In genomic region chr3:196774191-196774820, GRCh38 we compare ENCODE assay signal across 13 cellular contexts. TPM values are rescaled to one million over a fixed set of nuclear protein-coding genes. Genes with fewer than 3 reads are reported as not detected.
A peak's percentile ranks its signal among the peaks of the same experiment; 100 is the strongest.
DNase-seq lines count a peak whose midpoint lies in the region; ATAC-seq, FAIRE-seq and TF ChIP-seq lines count a peak whose summit lies in the region.
"Had no signal": no experiment of that assay in that cellular context is flagged by ENCODE, and none has a peak within 500 bp of the region (broad histone marks: within the 10 kb centered on the region; RNA-seq: fewer than 3 reads in every experiment).

No MANE protein-coding gene starts in this region.

- ATAC-seq in CD4-positive, CD25-positive, alpha-beta regulatory T cell (ENCODE audit: low read depth in 2 of 2): peak in 1 of 2 donors; percentile 18
- ATAC-seq in mucosa of descending colon: peak; percentile 76
- ATAC-seq: sciatic nerve; stimulated activated naive CD8-positive, alpha-beta T cell treated with anti-CD3 and anti-CD28 coated beads, Interleukin-15, amount 100 ng/mL, for 72 hours had no signal

- H3K4me1 Mint-ChIP-seq in CD4-positive, CD25-positive, alpha-beta regulatory T cell: peaks cover 60 to 91% (median 74%) of the 10 kb centered on the region in 4 donors

- peak overlapping the region; percentile 41 to 77 (median 50) for H3K27ac Mint-ChIP-seq in CD4-positive, CD25-positive, alpha-beta regulatory T cell

- FAIRE-seq in GM19239 (lab: Jason Lieb, UNC): no peak

- H3K27ac ChIP-seq in CD4-positive, CD25-positive, alpha-beta regulatory T cell (ENCODE audit: insufficient read depth, low read length, poor library complexity, severe bottlenecking): peak overlapping the region; percentile 36
- peak overlapping the region; percentile 95 for H3K27ac ChIP-seq in caudate nucleus (ENCODE audit: low read depth, low read length)

- H3K27me3 Mint-ChIP-seq in CD4-positive, CD25-positive, alpha-beta regulatory T cell: no peaks in the 10 kb centered on the region
- H3K27me3 Mint-ChIP-seq: stimulated activated naive CD8-positive, alpha-beta T cell treated with anti-CD3 and anti-CD28 coated beads, Interleukin-15, amount 100 ng/mL, for 72 hours had no signal

- H3K9me3 ChIP-seq in CD4-positive, CD25-positive, alpha-beta regulatory T cell (ENCODE audit: control insufficient read depth in 2 of 2, low read length in 2 of 2): no peaks in the 10 kb centered on the region
- H3K9me3 ChIP-seq in mucosa of descending colon: no peaks in the 10 kb centered on the region

- H3K4me3 Mint-ChIP-seq in CD4-positive, CD25-positive, alpha-beta regulatory T cell: peak overlapping the region; percentile 19 to 56 (median 22)
- H3K4me3 Mint-ChIP-seq: stimulated activated naive CD8-positive, alpha-beta T cell treated with anti-CD3 and anti-CD28 coated beads, Interleukin-15, amount 100 ng/mL, for 72 hours had no signal

- H3K27me3 ChIP-seq in CD4-positive, CD25-positive, alpha-beta regulatory T cell (ENCODE audit: control insufficient read depth, insufficient read depth, low read length): no peaks in the 10 kb centered on the region

- no peaks in the 10 kb centered on the region for H3K9me3 Mint-ChIP-seq in CD4-positive, CD25-positive, alpha-beta regulatory T cell
- H3K9me3 Mint-ChIP-seq: stimulated activated naive CD8-positive, alpha-beta T cell treated with anti-CD3 and anti-CD28 coated beads, Interleukin-15, amount 100 ng/mL, for 72 hours had no signal

- no peak for DNase-seq in CD4-positive, CD25-positive, alpha-beta regulatory T cell
- DNase-seq in MV-4-11 (lab: John Stamatoyannopoulos, UW) (peak; percentile 20), caudate nucleus (lab: John Stamatoyannopoulos, UW) (no peak), mucosa of descending colon (no peak), NCI-H1417 (lab: John Stamatoyannopoulos, UW) (no peak), kidney glomerular epithelial cell (lab: John Stamatoyannopoulos, UW) (no peak), GM19239 (ENCODE audit: insufficient read length, low spot score) (no peak)
- no peak for DNase-seq in activated CD4-positive, alpha-beta T cell treated with anti-CD3 and anti-CD28 coated beads for 48 hours
- DNase-seq: aorta; DMS53; NCI-H2081; stimulated activated naive CD8-positive, alpha-beta T cell treated with anti-CD3 and anti-CD28 coated beads, Interleukin-15, amount 100 ng/mL, for 72 hours had no signal

- no peak for TF ChIP-seq CTCF in mucosa of descending colon (IDR thresholded peaks at IDR 0.05)

- peaks cover 26% of the 10 kb centered on the region for H3K36me3 Mint-ChIP-seq in CD4-positive, CD25-positive, alpha-beta regulatory T cell

- intact Hi-C loops in mucosa of descending colon (cut with DNase I, micrococcal nuclease): no loop called here

- H3K4me1 ChIP-seq in CD4-positive, CD25-positive, alpha-beta regulatory T cell (ENCODE audit: control insufficient read depth, insufficient read depth, low read length, poor library complexity, severe bottlenecking): peaks cover 41% of the 10 kb centered on the region
- no peaks in the 10 kb centered on the region for H3K4me1 ChIP-seq in mucosa of descending colon (ENCODE audit: low read depth)

- H3K36me3 ChIP-seq in CD4-positive, CD25-positive, alpha-beta regulatory T cell (ENCODE audit: control insufficient read depth, insufficient read depth, low read length): peaks cover 9% of the 10 kb centered on the region
- H3K36me3 ChIP-seq in mucosa of descending colon (ENCODE audit: low read depth): no peaks in the 10 kb centered on the region

- peak overlapping the region; percentile 38 for H3K4me3 ChIP-seq in CD4-positive, CD25-positive, alpha-beta regulatory T cell (ENCODE audit: low read depth, low read length)
- H3K4me3 ChIP-seq in mucosa of descending colon: no peak overlapping the region

RNA-seq across cellular contexts. Expression of gene PAK2, which starts 34.6 kb away (rescaled TPM):
- total RNA-seq in CD4-positive, CD25-positive, alpha-beta regulatory T cell: 83.7 TPM
- polyA plus RNA-seq in CD4-positive, CD25-positive, alpha-beta regulatory T cell: 10 to 100 TPM; 37.5 to 46.4 (median 41.7) TPM
- 10 to 100 TPM; 50.6 to 74.7 (median 69.6) TPM for total RNA-seq in mucosa of descending colon
